In the genomic region with DNA sequence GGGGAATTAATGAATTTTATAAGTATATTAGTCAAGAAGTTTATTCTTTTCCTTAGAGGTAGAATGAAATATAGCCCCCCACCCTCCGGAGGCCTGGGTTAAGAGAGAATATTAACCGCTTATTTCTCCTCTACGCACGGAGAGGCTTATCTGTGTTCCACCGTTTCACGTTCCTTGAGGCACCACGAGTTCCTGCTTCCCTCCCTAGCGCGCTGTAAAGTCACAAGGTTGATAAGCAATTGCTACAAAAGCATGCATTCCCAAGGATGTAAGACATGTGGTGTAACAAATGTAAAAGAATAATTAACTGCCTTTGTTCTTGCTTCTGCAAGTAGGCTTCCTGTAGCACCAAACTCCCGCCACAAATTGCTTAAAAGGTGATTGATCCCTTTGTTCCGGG, we compare ENCODE assay signal across 10 cellular contexts. TPM values are rescaled to one million over a fixed set of nuclear protein-coding genes. Genes with fewer than 3 reads are reported as not detected.
DNase-seq lines count a peak whose midpoint lies in the region; ATAC-seq and TF ChIP-seq lines count a peak whose summit lies in the region.
"Had no signal": no experiment of that assay in that cellular context is flagged by ENCODE, and none has a peak within 500 bp of the region (broad histone marks: within the 10 kb centered on the region; RNA-seq: fewer than 3 reads in every experiment).

No MANE protein-coding gene starts in this region.

- H3K27ac ChIP-seq in PC-3 (ENCODE audit: low read length), result no peak overlapping the region
- no peak overlapping the region for H3K27ac ChIP-seq in trophoblast cell (ENCODE audit: low read depth, low read length)

- peaks cover 61% of the 10 kb centered on the region for H3K36me3 Mint-ChIP-seq in Calu3 (ENCODE audit: insufficient read depth, unreplicated experiment)
- peaks cover 66% of the 10 kb centered on the region for H3K36me3 Mint-ChIP-seq in effector memory CD8-positive, alpha-beta T cell (ENCODE audit: insufficient read depth)

- H2AFZ ChIP-seq in PC-3 (ENCODE audit: low read length), result no peak overlapping the region
- no peak overlapping the region for H2AFZ ChIP-seq in trophoblast cell (ENCODE audit: insufficient read depth, low read length, poor library complexity)

- H3K4me2 ChIP-seq in PC-3 (ENCODE audit: low read length) (peak overlapping the region; percentile 87), trophoblast cell (ENCODE audit: low read length) (no peak overlapping the region)

- H3K23ac ChIP-seq in trophoblast cell (ENCODE audit: low read length), result no peak overlapping the region

- in situ Hi-C loops in GM13976 (cut with MboI; ENCODE audit: low sequenced_read_pairs, unreplicated experiment), result no loop called here

- H3K27me3 Mint-ChIP-seq in Calu3 (ENCODE audit: unreplicated experiment), result no peaks in the 10 kb centered on the region
- H3K27me3 Mint-ChIP-seq in effector memory CD8-positive, alpha-beta T cell, result no peaks in the 10 kb centered on the region

- H3K14ac ChIP-seq in trophoblast cell (ENCODE audit: low read length), result no peak overlapping the region

- DNase-seq in Calu3, result no peak
- DNase-seq in PC-3, result no peak
- no peak for DNase-seq in effector memory CD8-positive, alpha-beta T cell
- peak; percentile 27 to 65 for DNase-seq in trophoblast cell
- no peak for DNase-seq in NCI-H146 (lab: John Stamatoyannopoulos, UW)
- no peak for DNase-seq in GDM1 (lab: John Stamatoyannopoulos, UW)
- DNase-seq in GM13976 (ENCODE audit: low spot score), result no peak
- DNase-seq: activated CD4-positive, CD25-positive, alpha-beta regulatory T cell treated with anti-CD3 and anti-CD28 coated beads, Interleukin-2, amount 50 U/mL, for 72 hours; effector CD8-positive, alpha-beta T cell had no signal

- no peak overlapping the region for H3K4ac ChIP-seq in trophoblast cell (ENCODE audit: low read depth, low read length)

- H3F3A ChIP-seq in PC-3 (ENCODE audit: low read length, unreplicated experiment), result no peaks in the 10 kb centered on the region

- peaks cover 37% of the 10 kb centered on the region for H3K79me2 ChIP-seq in PC-3 (ENCODE audit: low read length)
- H3K79me2 ChIP-seq in trophoblast cell (ENCODE audit: control insufficient read depth, insufficient read depth, low read length, poor library complexity), result no peaks in the 10 kb centered on the region

- TF ChIP-seq CTCF in Calu3 (IDR thresholded peaks at IDR 0.05; ENCODE audit: unreplicated experiment) (no peak), PC-3 (conservative IDR thresholded peaks at IDR 0.05; ENCODE audit: low read depth, low read length) (no peak), GM13976 (IDR thresholded peaks at IDR 0.05; ENCODE audit: borderline replicate concordance, control extremely low read depth, extremely low read depth, insufficient read depth, missing control alignments) (no peak)

- H4K12ac ChIP-seq in trophoblast cell (ENCODE audit: low read depth, low read length), result no peak overlapping the region

- H3K27me3 ChIP-seq in PC-3 (ENCODE audit: low read length) (no peaks in the 10 kb centered on the region), trophoblast cell (ENCODE audit: insufficient read depth, low read length) (no peaks in the 10 kb centered on the region)

- H3K9me3 ChIP-seq in PC-3 (ENCODE audit: low read length) (no peaks in the 10 kb centered on the region), trophoblast cell (ENCODE audit: insufficient read depth, low read depth, low read length) (no peaks in the 10 kb centered on the region)

- H2AK5ac ChIP-seq in trophoblast cell (ENCODE audit: low read length), result no peak overlapping the region

- peaks cover 31% of the 10 kb centered on the region for H3K4me1 Mint-ChIP-seq in Calu3 (ENCODE audit: low read depth, unreplicated experiment)
- peaks cover 29 to 51% of the 10 kb centered on the region in 2 donors for H3K4me1 Mint-ChIP-seq in effector memory CD8-positive, alpha-beta T cell (ENCODE audit: low read depth in 2 of 2)

- H4K20me1 ChIP-seq in PC-3 (ENCODE audit: low read length), result no peaks in the 10 kb centered on the region

- no peak for ATAC-seq in PC-3
- ATAC-seq in effector memory CD8-positive, alpha-beta T cell (replicated peaks), result no peak
- ATAC-seq in HG03571 (IDR thresholded peaks at IDR 0.05; ENCODE audit: unreplicated experiment), result no peak

- H2BK120ac ChIP-seq in trophoblast cell (ENCODE audit: insufficient read depth, low read length, poor library complexity), result no peak overlapping the region

- no peaks in the 10 kb centered on the region for H3K9me2 ChIP-seq in PC-3 (replicated peaks; ENCODE audit: low read length)

- no peak overlapping the region for H4K8ac ChIP-seq in trophoblast cell (ENCODE audit: low read depth, low read length)

- H3K4me3 ChIP-seq in PC-3 (ENCODE audit: low read length) (peak overlapping the region; percentile 96), trophoblast cell (ENCODE audit: low read depth, low read length) (no peak overlapping the region)

- no peak overlapping the region for H3K27ac Mint-ChIP-seq in Calu3 (ENCODE audit: unreplicated experiment)
- peak overlapping the region; percentile 99 for H3K27ac Mint-ChIP-seq in effector memory CD8-positive, alpha-beta T cell

- peak overlapping the region; percentile 91 for H3K9ac ChIP-seq in PC-3 (ENCODE audit: low read length)
- H3K9ac ChIP-seq in trophoblast cell (ENCODE audit: low read length), result no peak overlapping the region

- H3K4me3 Mint-ChIP-seq in Calu3 (ENCODE audit: low read depth, unreplicated experiment), result peak overlapping the region; percentile 79
- H3K4me3 Mint-ChIP-seq in effector memory CD8-positive, alpha-beta T cell, result peak overlapping the region; percentile 96 to 99

- H4K91ac ChIP-seq in trophoblast cell (ENCODE audit: low read depth, low read length), result no peak overlapping the region

- peaks cover 2% of the 10 kb centered on the region for H3K79me1 ChIP-seq in trophoblast cell (ENCODE audit: low read length)

- WGBS in trophoblast cell (ENCODE audit: extremely low coverage, insufficient coverage, insufficient read length), result no CpG with 5 or more reads among the region's 11 CpGs

- POLR2A ChIA-PET in PC-3 (lab: Charles Lee; ENCODE audit: unreplicated experiment), result no interaction called here

- BruUV-seq in Calu3 (replicated peaks; lab: Mats Ljungman, UMichigan) (no TSS peak), PC-3 (replicated peaks; lab: Mats Ljungman, UMichigan) (no TSS peak)

- no peaks in the 10 kb centered on the region for H3K9me3 Mint-ChIP-seq in Calu3 (ENCODE audit: low read depth, unreplicated experiment)
- H3K9me3 Mint-ChIP-seq in effector memory CD8-positive, alpha-beta T cell, result no peaks in the 10 kb centered on the region

- intact Hi-C loops in Calu3 (cut with micrococcal nuclease; ENCODE audit: unreplicated experiment), result no loop called here
- intact Hi-C loops in PC-3 (cut with micrococcal nuclease), result loop anchor here (2.0 to 5.0 kb wide), 2 partner anchors 60 to 291 kb away; partner anchors contain the start of genes DDIAS and PRCP

- CTCF ChIA-PET in Calu3 (lab: Charles Lee) (interaction anchor here (0.6 kb wide), 1 partner anchor 40 kb away, joined by 4 read pairs; no protein-coding TSS in a partner anchor), PC-3 (lab: Charles Lee) (no interaction called here)

- no peak overlapping the region for H2BK5ac ChIP-seq in trophoblast cell (ENCODE audit: low read depth, low read length, poor library complexity)

- H3K18ac ChIP-seq in trophoblast cell (ENCODE audit: low read length), result no peak overlapping the region

- H3K4me1 ChIP-seq in PC-3 (ENCODE audit: insufficient read depth, low read length) (peaks cover 29% of the 10 kb centered on the region), trophoblast cell (ENCODE audit: control insufficient read depth in 1 of 2, insufficient read depth in 2 of 2, low read length in 2 of 2) (peaks cover 0 to 5% of the 10 kb centered on the region in 2 experiments)

- H2BK12ac ChIP-seq in trophoblast cell (ENCODE audit: low read length), result no peak overlapping the region

- peaks cover 20% of the 10 kb centered on the region for H3K36me3 ChIP-seq in PC-3 (ENCODE audit: low read depth, low read length)
- peaks cover 11 to 15% of the 10 kb centered on the region in 2 experiments for H3K36me3 ChIP-seq in trophoblast cell (ENCODE audit: control insufficient read depth in 1 of 2, insufficient read depth in 2 of 2, low read length in 2 of 2)

RNA-seq across cellular contexts. Expression of gene ANKRD42, which starts 1.5 kb away (rescaled TPM):
- total RNA-seq in Calu3 (2022), result 5.2 and 5.6 TPM in 2 replicates
- total RNA-seq in PC-3 (2014; rRNA removed), result 6.6 and 11.2 TPM in 2 replicates
- 2.4 and 2.7 TPM in 2 replicates for polyA plus RNA-seq in trophoblast cell (2013)

RNA-seq across cellular contexts. Expression of gene PCF11, which starts 35.1 kb away (rescaled TPM):
- total RNA-seq in Calu3 (2022) (45.0 and 48.8 TPM in 2 replicates), PC-3 (2014; rRNA removed) (41.7 and 42.1 TPM in 2 replicates)
- polyA plus RNA-seq in trophoblast cell (2013), result 39.4 and 45.2 TPM in 2 replicates

Comparison
In these comparisons a context has a peak if more than half of its experiments do, and no peak if none do; other contexts are left out.
1. DNase-seq: peak in trophoblast cell (2 of 2); none in Calu3 (single experiment), PC-3 (single experiment), effector memory CD8-positive, alpha-beta T cell (0 of 3), NCI-H146 (single experiment), GDM1 (single experiment) and GM13976 (single experiment).